In genomic region chr6:111666812-111667211, GRCh38 we compare ENCODE assay signal across 14 cellular contexts.
DNase-seq lines count a peak whose midpoint lies in the region; ATAC-seq and TF ChIP-seq lines count a peak whose summit lies in the region.
"Had no signal": no experiment of that assay in that cellular context is flagged by ENCODE, and none has a peak within 500 bp of the region (broad histone marks: within the 10 kb centered on the region; RNA-seq: fewer than 3 reads in every experiment).

No MANE protein-coding gene starts in this region.

- peak overlapping the region; percentile 72 for H3K27ac Mint-ChIP-seq in activated CD4-positive, alpha-beta T cell treated with anti-CD3 and anti-CD28 coated beads for 36 hours
- H3K27ac Mint-ChIP-seq in central memory CD8-positive, alpha-beta T cell (ENCODE audit: low read depth) = peak overlapping the region; percentile 88
- H3K27ac Mint-ChIP-seq in mesothelial cell of epicardium = no peak overlapping the region
- H3K27ac Mint-ChIP-seq: T-helper 1 cell treated with Interleukin-12 subunit alpha and Interleukin-12 subunit beta and Interleukin-4 antibody, amounts not matched to agents 30 μg/mL and 1 μg/mL, for 36 hours had no signal

- TF ChIP-seq CTCF in lung (IDR thresholded peaks at IDR 0.05; ENCODE audit: control extremely low read depth, extremely low read depth) (no peak), mesothelial cell of epicardium (IDR thresholded peaks at IDR 0.05; ENCODE audit: unreplicated experiment) (no peak)

- intact Hi-C loops in activated CD4-positive, alpha-beta T cell treated with anti-CD3 and anti-CD28 coated beads for 36 hours (cut with DNase I, micrococcal nuclease) = loop anchor here in 1 of 2 experiments (5.0 kb wide), 1 partner anchor 375 kb away; no protein-coding TSS in a partner anchor

- H3K4me1 Mint-ChIP-seq in activated CD4-positive, alpha-beta T cell treated with anti-CD3 and anti-CD28 coated beads for 36 hours = peaks cover 6% of the 10 kb centered on the region
- H3K4me1 Mint-ChIP-seq in central memory CD8-positive, alpha-beta T cell = peaks cover 20% of the 10 kb centered on the region
- H3K4me1 Mint-ChIP-seq in mesothelial cell of epicardium = peaks cover 36% of the 10 kb centered on the region

- 73 to 84% methylated on average over 4 of the region's 4 CpGs for WGBS in lung, 2 donors

- no peaks in the 10 kb centered on the region for H3K27me3 Mint-ChIP-seq in activated CD4-positive, alpha-beta T cell treated with anti-CD3 and anti-CD28 coated beads for 36 hours
- no peaks in the 10 kb centered on the region for H3K27me3 Mint-ChIP-seq in central memory CD8-positive, alpha-beta T cell
- H3K27me3 Mint-ChIP-seq in mesothelial cell of epicardium (ENCODE audit: low read depth) = no peaks in the 10 kb centered on the region

- CTCF ChIA-PET in activated CD4-positive, alpha-beta T cell treated with anti-CD3 and anti-CD28 coated beads for 36 hours (lab: Charles Lee) = interaction anchor here (1.0 to 1.9 kb wide), 2 partner anchors 10 to 300 kb away, joined by 3 to 4 read pairs; no protein-coding TSS in a partner anchor

- no peak overlapping the region for H3K4me3 Mint-ChIP-seq in activated CD4-positive, alpha-beta T cell treated with anti-CD3 and anti-CD28 coated beads for 36 hours
- no peak overlapping the region for H3K4me3 Mint-ChIP-seq in central memory CD8-positive, alpha-beta T cell
- no peak overlapping the region for H3K4me3 Mint-ChIP-seq in mesothelial cell of epicardium
- H3K4me3 Mint-ChIP-seq: T-helper 1 cell treated with Interleukin-12 subunit alpha and Interleukin-12 subunit beta and Interleukin-4 antibody, amounts not matched to agents 30 μg/mL and 1 μg/mL, for 36 hours had no signal

- no peak overlapping the region for H3K4me3 ChIP-seq in lung

- peaks cover 0 to 2% of the 10 kb centered on the region in 2 donors for H3K9me3 ChIP-seq in lung (ENCODE audit: control insufficient read depth in 2 of 2, insufficient read depth in 1 of 2, low read length in 1 of 2)
- H3K9me3 ChIP-seq: neutrophil had no signal

- no peak for DNase-seq in activated CD4-positive, alpha-beta T cell treated with anti-CD3 and anti-CD28 coated beads for 36 hours
- no peak for DNase-seq in activated CD4-positive, alpha-beta T cell treated with anti-CD3 and anti-CD28 coated beads for 1 hour
- DNase-seq in central memory CD8-positive, alpha-beta T cell (ENCODE audit: low spot score in 2 of 2) = no peak
- no peak for DNase-seq in lung (ENCODE audit: low spot score)
- no peak for DNase-seq in mesothelial cell of epicardium (ENCODE audit: low spot score in 2 of 2, unreplicated experiment in 2 of 2)
- DNase-seq in NCI-H2081 treated with DMSO at 0.1 percent for 48 hours (lab: John Stamatoyannopoulos, UW) = no peak
- no peak for DNase-seq in HPDE6-E6E7 (ENCODE audit: extremely low spot score)
- DNase-seq: Karpas-422; NCI-H2171; stimulated activated naive CD4-positive, alpha-beta T cell had no signal

- H3K27me3 ChIP-seq in lung (ENCODE audit: control insufficient read depth, insufficient read depth) = no peaks in the 10 kb centered on the region
- H3K27me3 ChIP-seq: neutrophil had no signal

- H3K36me3 ChIP-seq in lung (ENCODE audit: control insufficient read depth in 2 of 2, insufficient read depth in 2 of 2, low read length in 2 of 2) = peaks cover 4 to 7% of the 10 kb centered on the region in 2 donors
- H3K36me3 ChIP-seq: neutrophil had no signal

- H3K36me3 Mint-ChIP-seq in activated CD4-positive, alpha-beta T cell treated with anti-CD3 and anti-CD28 coated beads for 36 hours (ENCODE audit: low read depth) = peaks cover 76% of the 10 kb centered on the region
- H3K36me3 Mint-ChIP-seq in central memory CD8-positive, alpha-beta T cell (ENCODE audit: insufficient read depth) = peaks cover 86% of the 10 kb centered on the region
- peaks cover 32% of the 10 kb centered on the region for H3K36me3 Mint-ChIP-seq in mesothelial cell of epicardium

- H3K27ac ChIP-seq in lung (ENCODE audit: low read depth in 1 of 2, low read length in 1 of 2) (peak overlapping the region in 1 of 2 donors; percentile 5), temporal lobe (ENCODE audit: low read depth, low read length) (peak overlapping the region; percentile 19)
- H3K27ac ChIP-seq: epithelial cell of prostate, neutrophil had no signal

- no peaks in the 10 kb centered on the region for H3K9me3 Mint-ChIP-seq in activated CD4-positive, alpha-beta T cell treated with anti-CD3 and anti-CD28 coated beads for 36 hours (ENCODE audit: low read depth)
- no peaks in the 10 kb centered on the region for H3K9me3 Mint-ChIP-seq in central memory CD8-positive, alpha-beta T cell
- no peaks in the 10 kb centered on the region for H3K9me3 Mint-ChIP-seq in mesothelial cell of epicardium
- H3K9me3 Mint-ChIP-seq: T-helper 1 cell treated with Interleukin-12 subunit alpha and Interleukin-12 subunit beta and Interleukin-4 antibody, amounts not matched to agents 30 μg/mL and 1 μg/mL, for 36 hours had no signal

- ATAC-seq in activated CD4-positive, alpha-beta T cell treated with anti-CD3 and anti-CD28 coated beads for 36 hours = no peak
- no peak for ATAC-seq in central memory CD8-positive, alpha-beta T cell (replicated peaks; ENCODE audit: extremely low read depth, poor library complexity, severe bottlenecking)
- ATAC-seq in lung (ENCODE audit: insufficient read depth, low FRiP score) = peak; percentile 49

- H3K4me1 ChIP-seq in lung (ENCODE audit: control insufficient read depth in 2 of 2, insufficient read depth in 2 of 2, low read length in 2 of 2) = peaks cover 6 to 17% of the 10 kb centered on the region in 2 donors

- POLR2A ChIA-PET in activated CD4-positive, alpha-beta T cell treated with anti-CD3 and anti-CD28 coated beads for 36 hours (lab: Charles Lee) = interaction anchor here (0.6 kb wide), 1 partner anchor 337 kb away, joined by 5 read pairs; no protein-coding TSS in a partner anchor
